ENCODE assay signal across 8 cellular contexts in the genomic region with DNA sequence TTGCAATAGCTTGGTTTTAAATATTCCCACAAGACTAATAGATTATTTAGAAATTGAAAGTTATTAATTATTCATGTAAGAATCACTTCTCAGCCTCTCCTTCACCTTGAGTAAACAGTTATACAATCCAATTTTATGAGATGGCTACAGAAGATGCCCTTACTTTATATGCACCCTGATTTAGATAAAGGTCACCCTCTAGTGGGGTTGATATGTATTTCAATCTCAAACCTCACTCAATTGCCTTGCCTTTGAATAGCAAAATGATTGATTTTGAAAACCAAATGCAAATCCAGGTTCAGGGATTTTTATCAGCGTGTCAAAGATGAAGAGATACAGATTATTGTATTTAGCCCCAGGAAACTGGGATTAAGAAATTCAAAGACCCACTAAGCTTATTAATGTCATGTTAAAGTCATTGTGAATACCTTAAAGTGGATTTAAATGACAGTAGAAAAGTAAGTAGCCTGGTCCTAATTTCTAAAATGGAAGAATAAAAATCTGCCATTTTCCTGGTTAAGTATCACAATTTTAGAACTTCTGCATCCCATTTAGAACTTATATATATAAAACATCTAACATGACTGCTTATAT.
DNase-seq lines count a peak whose midpoint lies in the region; ATAC-seq and TF ChIP-seq lines count a peak whose summit lies in the region.

No MANE protein-coding gene starts in this region.

- no peak overlapping the region for H3K27ac ChIP-seq in breast epithelium

- TF ChIP-seq CTCF in breast epithelium (IDR thresholded peaks at IDR 0.05), result peak in 2 of 3 donors; percentile 49 to 55

- no peaks in the 10 kb centered on the region for H3K36me3 ChIP-seq in breast epithelium

- no peaks in the 10 kb centered on the region for H3K9me3 ChIP-seq in breast epithelium

- intact Hi-C loops in breast epithelium (cut with DNase I; ENCODE audit: low total_unique reads), result loop anchor here (5.0 kb wide), 1 partner anchor 720 kb away; no protein-coding TSS in a partner anchor
- intact Hi-C loops in left colon (cut with DNase I, micrococcal nuclease), result loop anchor here in 1 of 2 donors (10.0 kb wide), 1 partner anchor 243 kb away; no protein-coding TSS in a partner anchor

- no peaks in the 10 kb centered on the region for H3K4me1 ChIP-seq in breast epithelium

- no peak overlapping the region for H3K4me3 ChIP-seq in breast epithelium

- no peak for TF ChIP-seq POLR2A in breast epithelium (IDR thresholded peaks at IDR 0.05)

- no peaks in the 10 kb centered on the region for H3K27me3 ChIP-seq in breast epithelium

- ATAC-seq in GM18907 (IDR thresholded peaks at IDR 0.05; ENCODE audit: unreplicated experiment) (peak; percentile 96), HG03108 (IDR thresholded peaks at IDR 0.05; ENCODE audit: unreplicated experiment) (peak; percentile 83), left colon (peak; percentile 89)

- DNase-seq in CD1c-positive myeloid dendritic cell (ENCODE audit: extremely low spot score) (peak; percentile 6), NCI-H2171 (lab: John Stamatoyannopoulos, UW) (peak; percentile 26), breast epithelium (ENCODE audit: low spot score in 2 of 2) (no peak), left colon (no peak), activated gamma-delta T cell (lab: John Stamatoyannopoulos, UW) (no peak)
- DNase-seq in NK-92 treated with Interleukin-12 subunit alpha and Interleukin-12 subunit beta, amount 100 ng/mL, for 24 hours (lab: John Stamatoyannopoulos, UW), result no peak

Comparison
In these comparisons a context has a peak if more than half of its experiments do, and no peak if none do; other contexts are left out.
1. DNase-seq: peak in CD1c-positive myeloid dendritic cell (single experiment) and NCI-H2171 (single experiment); none in breast epithelium (0 of 2), left colon (0 of 2), NK-92 treated with Interleukin-12 subunit alpha and Interleukin-12 subunit beta, amount 100 ng/mL, for 24 hours (single experiment) and activated gamma-delta T cell (single experiment).
2. Peak in every context shown above with its lines, with median percentiles within 50 percentile points of each other: ATAC-seq.